28 cellular contexts compared by ENCODE assay signal in the genomic region with DNA sequence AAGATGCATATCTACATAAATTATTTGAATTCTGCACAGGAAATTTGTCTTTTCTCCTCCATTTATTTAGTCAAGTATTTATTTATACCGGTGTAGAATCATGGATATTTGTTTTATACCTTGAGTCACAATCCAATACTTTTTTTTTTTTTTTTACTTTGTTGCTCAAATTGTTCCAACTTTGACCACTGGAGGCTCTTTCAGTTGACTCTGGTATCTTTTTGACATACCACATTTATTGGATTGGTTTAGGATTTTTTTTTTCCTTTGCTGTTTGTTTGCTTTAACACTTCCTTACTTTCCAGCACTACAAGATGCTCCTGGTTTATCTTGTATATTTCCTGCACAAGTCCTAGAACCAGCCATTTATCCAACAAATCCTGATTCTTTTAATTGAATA.
A peak's percentile ranks its signal among the peaks of the same experiment; 100 is the strongest.
DNase-seq lines count a peak whose midpoint lies in the region; ATAC-seq and TF ChIP-seq lines count a peak whose summit lies in the region.
"Had no signal": no experiment of that assay in that cellular context is flagged by ENCODE, and none has a peak within 500 bp of the region (broad histone marks: within the 10 kb centered on the region; RNA-seq: fewer than 3 reads in every experiment).

No MANE protein-coding gene starts in this region.

- intact Hi-C loops in Panc1 (cut with micrococcal nuclease; ENCODE audit: unreplicated experiment): no loop called here

- H3K4me3 ChIP-seq in SK-N-SH (ENCODE audit: low read depth in 2 of 2, low read length in 1 of 2) (no peak overlapping the region), Panc1 (ENCODE audit: low read depth in 2 of 2, low read length in 2 of 2) (no peak overlapping the region), fibroblast of pulmonary artery (replicated peaks; ENCODE audit: low read depth, low read length) (no peak overlapping the region)
- H3K4me3 ChIP-seq: ascending aorta, BLaER1, esophagus muscularis mucosa, K562, right lobe of liver, SJCRH30, stomach, transverse colon had no signal

- H3K79me2 ChIP-seq in SK-N-SH (ENCODE audit: insufficient read depth): no peaks in the 10 kb centered on the region

- CTCF ChIA-PET in SK-N-SH (lab: Yijun Ruan, JAX) (no interaction called here), Panc1 (lab: Charles Lee) (no interaction called here)

- no peaks in the 10 kb centered on the region for H3F3A ChIP-seq in SK-N-SH (replicated peaks; ENCODE audit: insufficient read depth)

- H3K9me2 ChIP-seq in SK-N-SH: no peaks in the 10 kb centered on the region

- no peak overlapping the region for H3K4me2 ChIP-seq in SK-N-SH
- H3K4me2 ChIP-seq: BLaER1 had no signal

- TF ChIP-seq CTCF in SK-N-SH (IDR thresholded peaks at IDR 0.05) (peak; percentile 36), Panc1 (IDR thresholded peaks at IDR 0.05) (peak; percentile 6; the same call in 1 of the 2 replicates), fibroblast of pulmonary artery (IDR thresholded peaks at IDR 0.05; ENCODE audit: low read length, missing control alignments) (peak; percentile 17), type B pancreatic cell (conservative IDR thresholded peaks at IDR 0.05) (peak; percentile 59)

- in situ Hi-C loops in Panc1 (cut with HindIII; ENCODE audit: low pct_unique_long_range_greater_than_20kb, low sequenced_read_pairs): no loop called here

- H3K9me3 ChIP-seq in SK-N-SH (no peaks in the 10 kb centered on the region), Panc1 (ENCODE audit: control insufficient read depth, insufficient read depth, low read depth, low read length) (0 out of 2 replicates have a peak, but pooled peaks cover 4% of the 10 kb centered on the region)
- H3K9me3 ChIP-seq: Caco-2, right lobe of liver, SJCRH30, transverse colon had no signal

- TF ChIP-seq RAD21 in SK-N-SH (IDR thresholded peaks at IDR 0.05; ENCODE audit: low read length): no peak

- no peak for DNase-seq in SK-N-SH
- DNase-seq in Panc1 (ENCODE audit: low read depth, low spot score): no peak
- no peak for DNase-seq in fibroblast of pulmonary artery (ENCODE audit: low read depth)
- DNase-seq in type B pancreatic cell (ENCODE audit: extremely low spot score, unreplicated experiment): no peak
- DNase-seq in kidney glomerular epithelial cell (lab: John Stamatoyannopoulos, UW): no peak
- no peak for DNase-seq in NOMO-1 treated with dmso at 0.1 percent for 144 hours (lab: John Stamatoyannopoulos, UW; ENCODE audit: unreplicated experiment)
- no peak for DNase-seq in T-helper 9 cell
- DNase-seq: activated CD4-positive, alpha-beta T cell treated with anti-CD3 and anti-CD28 coated beads for 4 hours; Caco-2; effector CD8-positive, alpha-beta T cell; left cardiac atrium; mesenchymal stem cell; MV-4-11; naive B cell; NCI-H1694; NCI-H2171 treated with DMSO at 0.1 percent for 48 hours; NCI-H748 treated with DMSO at 0.1 percent for 48 hours; right lobe of liver; SJCRH30; stomach; transverse colon had no signal

- no peak overlapping the region for H3K9ac ChIP-seq in SK-N-SH
- H3K9ac ChIP-seq: BLaER1 had no signal

- H3K27ac ChIP-seq in SK-N-SH (ENCODE audit: low read depth in 2 of 2, low read length in 1 of 2): no peak overlapping the region
- no peak overlapping the region for H3K27ac ChIP-seq in Panc1 (ENCODE audit: low read length)
- H3K27ac ChIP-seq: ascending aorta, BLaER1, esophagus muscularis mucosa, right lobe of liver, SJCRH30, stomach, transverse colon had no signal

- H3K4me1 ChIP-seq in SK-N-SH (ENCODE audit: control insufficient read depth in 1 of 2, insufficient read depth in 2 of 2, low read depth in 1 of 2, low read length in 1 of 2) (no peaks in the 10 kb centered on the region), Panc1 (ENCODE audit: control insufficient read depth, insufficient read depth, low read length) (no peaks in the 10 kb centered on the region)
- H3K4me1 ChIP-seq: ascending aorta, Caco-2, esophagus muscularis mucosa, right lobe of liver, SJCRH30, stomach, transverse colon had no signal

- ATAC-seq in SK-N-SH treated with all-trans-retinoic acid at 6 μM for 48 hours (no peak), Panc1 (no peak)
- ATAC-seq: K562, left cardiac atrium, right lobe of liver had no signal

- BruUV-seq in Panc1 (replicated peaks; lab: Mats Ljungman, UMichigan): no TSS peak

- H2AFZ ChIP-seq in SK-N-SH (ENCODE audit: low read depth): no peak overlapping the region

- H3K4me3 Mint-ChIP-seq in type B pancreatic cell: no peak overlapping the region
- H3K4me3 Mint-ChIP-seq: activated naive CD4-positive, alpha-beta T cell treated with anti-CD3 and anti-CD28 coated beads, Interleukin-2, amount 50 U/mL, for 24 hours; naive B cell; T-helper 1 cell treated with Interleukin-12 subunit alpha and Interleukin-12 subunit beta and Interleukin-4 antibody, amounts not matched to agents 30 μg/mL and 1 μg/mL, for 36 hours had no signal

- no peaks in the 10 kb centered on the region for H3K36me3 Mint-ChIP-seq in type B pancreatic cell
- H3K36me3 Mint-ChIP-seq: activated naive CD4-positive, alpha-beta T cell treated with anti-CD3 and anti-CD28 coated beads, Interleukin-2, amount 50 U/mL, for 24 hours had no signal

- H3K4me1 Mint-ChIP-seq in type B pancreatic cell (ENCODE audit: unreplicated experiment): no peaks in the 10 kb centered on the region
- H3K4me1 Mint-ChIP-seq: activated naive CD4-positive, alpha-beta T cell treated with anti-CD3 and anti-CD28 coated beads, Interleukin-2, amount 50 U/mL, for 24 hours; naive B cell had no signal

- TF ChIP-seq EP300 in SK-N-SH (IDR thresholded peaks at IDR 0.05; ENCODE audit: borderline replicate concordance in 1 of 2, low read depth in 1 of 2, low read length in 1 of 2): no peak

- POLR2A ChIA-PET in SK-N-SH (lab: Yijun Ruan, JAX): no interaction called here
- POLR2A ChIA-PET in Panc1 (lab: Charles Lee): interaction anchor here (0.5 kb wide), 1 partner anchor 398 kb away, joined by 4 read pairs; no protein-coding TSS in a partner anchor

- H3K36me3 ChIP-seq in SK-N-SH (replicated peaks in 1 of 2; ENCODE audit: control insufficient read depth in 1 of 2, insufficient read depth in 2 of 2, low read length in 1 of 2): no peaks in the 10 kb centered on the region
- no peaks in the 10 kb centered on the region for H3K36me3 ChIP-seq in Panc1 (ENCODE audit: control insufficient read depth, insufficient read depth, low read length)
- H3K36me3 ChIP-seq: ascending aorta, BLaER1, esophagus muscularis mucosa, right lobe of liver, SJCRH30, stomach, transverse colon had no signal

- no peaks in the 10 kb centered on the region for H3K9me3 Mint-ChIP-seq in type B pancreatic cell
- H3K9me3 Mint-ChIP-seq: T-helper 1 cell treated with Interleukin-12 subunit alpha and Interleukin-12 subunit beta and Interleukin-4 antibody, amounts not matched to agents 30 μg/mL and 1 μg/mL, for 36 hours had no signal

- H4K20me1 ChIP-seq in SK-N-SH (ENCODE audit: insufficient read depth): no peaks in the 10 kb centered on the region
- H4K20me1 ChIP-seq: BLaER1 had no signal

- H3K27ac Mint-ChIP-seq in type B pancreatic cell: no peak overlapping the region
- H3K27ac Mint-ChIP-seq: activated naive CD4-positive, alpha-beta T cell treated with anti-CD3 and anti-CD28 coated beads, Interleukin-2, amount 50 U/mL, for 24 hours; naive B cell; T-helper 1 cell treated with Interleukin-12 subunit alpha and Interleukin-12 subunit beta and Interleukin-4 antibody, amounts not matched to agents 30 μg/mL and 1 μg/mL, for 36 hours had no signal

- H3K27me3 ChIP-seq in SK-N-SH (ENCODE audit: insufficient read depth) (no peaks in the 10 kb centered on the region), Panc1 (ENCODE audit: control insufficient read depth, insufficient read depth, low read length) (no peaks in the 10 kb centered on the region)
- H3K27me3 ChIP-seq: ascending aorta, BLaER1, esophagus muscularis mucosa, right lobe of liver, SJCRH30, stomach, transverse colon had no signal

- 52% methylated on average over 1 of the region's 1 CpG for WGBS in SK-N-SH (ENCODE audit: low lambda C conversion rate)

- H3K27me3 Mint-ChIP-seq in type B pancreatic cell: no peaks in the 10 kb centered on the region
- H3K27me3 Mint-ChIP-seq: naive B cell had no signal

TF ChIP-seq in SK-N-SH, 30 proteins besides CTCF, POLR2A, EP300 and RAD21 (continues in another document):
- TF ChIP-seq TAF1 (IDR thresholded peaks at IDR 0.05; ENCODE audit: borderline replicate concordance, low read depth, low read length) (no peak), NFIC (IDR thresholded peaks at IDR 0.05; ENCODE audit: borderline replicate concordance) (no peak), RXRA (IDR thresholded peaks at IDR 0.05; ENCODE audit: borderline replicate concordance, low read depth) (no peak), JUND (IDR thresholded peaks at IDR 0.05) (no peak)
- TF ChIP-seq, protein P1, sequence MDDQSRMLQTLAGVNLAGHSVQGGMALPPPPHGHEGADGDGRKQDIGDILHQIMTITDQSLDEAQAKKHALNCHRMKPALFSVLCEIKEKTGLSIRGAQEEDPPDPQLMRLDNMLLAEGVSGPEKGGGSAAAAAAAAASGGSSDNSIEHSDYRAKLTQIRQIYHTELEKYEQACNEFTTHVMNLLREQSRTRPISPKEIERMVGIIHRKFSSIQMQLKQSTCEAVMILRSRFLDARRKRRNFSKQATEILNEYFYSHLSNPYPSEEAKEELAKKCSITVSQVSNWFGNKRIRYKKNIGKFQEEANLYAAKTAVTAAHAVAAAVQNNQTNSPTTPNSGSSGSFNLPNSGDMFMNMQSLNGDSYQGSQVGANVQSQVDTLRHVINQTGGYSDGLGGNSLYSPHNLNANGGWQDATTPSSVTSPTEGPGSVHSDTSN (IDR thresholded peaks at IDR 0.05): no peak

TF ChIP-seq in SK-N-SH treated with all-trans-retinoic acid at 6 μM for 48 hours, 23 proteins besides CTCF, POLR2A, EP300 and RAD21 (continues in another document):
- TF ChIP-seq, protein P2, sequence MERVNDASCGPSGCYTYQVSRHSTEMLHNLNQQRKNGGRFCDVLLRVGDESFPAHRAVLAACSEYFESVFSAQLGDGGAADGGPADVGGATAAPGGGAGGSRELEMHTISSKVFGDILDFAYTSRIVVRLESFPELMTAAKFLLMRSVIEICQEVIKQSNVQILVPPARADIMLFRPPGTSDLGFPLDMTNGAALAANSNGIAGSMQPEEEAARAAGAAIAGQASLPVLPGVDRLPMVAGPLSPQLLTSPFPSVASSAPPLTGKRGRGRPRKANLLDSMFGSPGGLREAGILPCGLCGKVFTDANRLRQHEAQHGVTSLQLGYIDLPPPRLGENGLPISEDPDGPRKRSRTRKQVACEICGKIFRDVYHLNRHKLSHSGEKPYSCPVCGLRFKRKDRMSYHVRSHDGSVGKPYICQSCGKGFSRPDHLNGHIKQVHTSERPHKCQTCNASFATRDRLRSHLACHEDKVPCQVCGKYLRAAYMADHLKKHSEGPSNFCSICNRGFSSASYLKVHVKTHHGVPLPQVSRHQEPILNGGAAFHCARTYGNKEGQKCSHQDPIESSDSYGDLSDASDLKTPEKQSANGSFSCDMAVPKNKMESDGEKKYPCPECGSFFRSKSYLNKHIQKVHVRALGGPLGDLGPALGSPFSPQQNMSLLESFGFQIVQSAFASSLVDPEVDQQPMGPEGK (CRISPR knock-in tag; IDR thresholded peaks at IDR 0.05; ENCODE audit: borderline replicate concordance): no peak
- TF ChIP-seq SNAI2 (CRISPR knock-in tag; IDR thresholded peaks at IDR 0.05): no peak
- no peak for TF ChIP-seq CSDC2 (CRISPR knock-in tag; IDR thresholded peaks at IDR 0.05)
- no peak for TF ChIP-seq OSR1 (CRISPR knock-in tag; IDR thresholded peaks at IDR 0.05)
- no peak for TF ChIP-seq ISL1 (CRISPR knock-in tag; IDR thresholded peaks at IDR 0.05)

Comparison
In these comparisons a context has a peak if more than half of its experiments do, and no peak if none do; other contexts are left out.
1. CTCF ChIP-seq: peak in every context shown above with its lines; median percentile 59 in type B pancreatic cell; 36 in SK-N-SH; 17 in fibroblast of pulmonary artery; 6 in Panc1.